1 cellular context compared by ENCODE assay signal in the genomic region with DNA sequence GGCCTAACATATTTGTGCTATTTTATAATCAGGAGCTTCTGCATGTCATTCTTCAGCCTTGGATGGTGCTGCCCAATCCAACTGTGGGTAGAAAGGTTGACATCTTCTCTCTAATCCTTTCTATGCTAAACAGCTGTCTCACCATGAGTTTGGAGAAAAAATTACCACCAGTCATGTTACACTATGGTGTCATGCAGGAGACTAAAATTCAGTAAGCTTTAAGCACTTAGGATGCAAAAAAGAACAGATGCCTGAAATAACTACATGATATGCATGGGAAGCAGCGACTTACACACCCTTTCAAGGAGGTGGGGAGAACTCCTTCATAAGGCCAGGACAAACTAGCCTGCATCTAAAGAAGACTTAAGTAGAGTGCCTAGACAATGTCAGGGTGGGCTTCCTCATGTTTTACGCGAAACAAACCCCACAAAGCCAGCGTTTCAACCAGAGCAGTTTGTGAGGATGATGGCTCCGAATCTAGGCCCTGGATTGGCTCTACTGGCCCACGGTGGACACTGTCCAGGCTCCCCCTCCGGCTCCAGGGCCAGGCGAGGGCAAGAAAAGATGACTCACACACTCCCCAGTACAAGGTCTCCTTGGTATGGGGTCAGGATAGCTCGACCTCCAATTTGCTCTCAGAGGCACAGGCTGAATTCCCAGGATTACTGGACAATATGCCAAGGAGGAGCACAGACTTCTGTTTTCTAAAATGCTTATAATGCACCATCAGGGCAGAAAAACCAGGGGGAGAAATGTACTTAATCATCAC.
TF ChIP-seq lines count a peak whose summit lies in the region.

No MANE protein-coding gene starts in this region.

TF ChIP-seq in HepG2, 621 proteins besides CTCF, POLR2A, EP300 and RAD21:
- TF ChIP-seq MAFG (CRISPR knock-in tag; IDR thresholded peaks at IDR 0.05) (no peak), FOSL2 (CRISPR knock-in tag; IDR thresholded peaks at IDR 0.05) (0 out of 2 replicates have a peak, but pooled peaks have one; percentile 27), SP2 (CRISPR knock-in tag; IDR thresholded peaks at IDR 0.05) (no peak), TRIM22 (IDR thresholded peaks at IDR 0.05) (no peak), KDM3A (CRISPR knock-in tag; IDR thresholded peaks at IDR 0.05; ENCODE audit: low read depth) (no peak), YEATS4 (CRISPR knock-in tag; IDR thresholded peaks at IDR 0.05; ENCODE audit: borderline replicate concordance) (no peak)
- TF ChIP-seq, protein P1, sequence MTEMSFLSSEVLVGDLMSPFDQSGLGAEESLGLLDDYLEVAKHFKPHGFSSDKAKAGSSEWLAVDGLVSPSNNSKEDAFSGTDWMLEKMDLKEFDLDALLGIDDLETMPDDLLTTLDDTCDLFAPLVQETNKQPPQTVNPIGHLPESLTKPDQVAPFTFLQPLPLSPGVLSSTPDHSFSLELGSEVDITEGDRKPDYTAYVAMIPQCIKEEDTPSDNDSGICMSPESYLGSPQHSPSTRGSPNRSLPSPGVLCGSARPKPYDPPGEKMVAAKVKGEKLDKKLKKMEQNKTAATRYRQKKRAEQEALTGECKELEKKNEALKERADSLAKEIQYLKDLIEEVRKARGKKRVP (CRISPR knock-in tag; IDR thresholded peaks at IDR 0.05), result no peak
- TF ChIP-seq, protein P2, sequence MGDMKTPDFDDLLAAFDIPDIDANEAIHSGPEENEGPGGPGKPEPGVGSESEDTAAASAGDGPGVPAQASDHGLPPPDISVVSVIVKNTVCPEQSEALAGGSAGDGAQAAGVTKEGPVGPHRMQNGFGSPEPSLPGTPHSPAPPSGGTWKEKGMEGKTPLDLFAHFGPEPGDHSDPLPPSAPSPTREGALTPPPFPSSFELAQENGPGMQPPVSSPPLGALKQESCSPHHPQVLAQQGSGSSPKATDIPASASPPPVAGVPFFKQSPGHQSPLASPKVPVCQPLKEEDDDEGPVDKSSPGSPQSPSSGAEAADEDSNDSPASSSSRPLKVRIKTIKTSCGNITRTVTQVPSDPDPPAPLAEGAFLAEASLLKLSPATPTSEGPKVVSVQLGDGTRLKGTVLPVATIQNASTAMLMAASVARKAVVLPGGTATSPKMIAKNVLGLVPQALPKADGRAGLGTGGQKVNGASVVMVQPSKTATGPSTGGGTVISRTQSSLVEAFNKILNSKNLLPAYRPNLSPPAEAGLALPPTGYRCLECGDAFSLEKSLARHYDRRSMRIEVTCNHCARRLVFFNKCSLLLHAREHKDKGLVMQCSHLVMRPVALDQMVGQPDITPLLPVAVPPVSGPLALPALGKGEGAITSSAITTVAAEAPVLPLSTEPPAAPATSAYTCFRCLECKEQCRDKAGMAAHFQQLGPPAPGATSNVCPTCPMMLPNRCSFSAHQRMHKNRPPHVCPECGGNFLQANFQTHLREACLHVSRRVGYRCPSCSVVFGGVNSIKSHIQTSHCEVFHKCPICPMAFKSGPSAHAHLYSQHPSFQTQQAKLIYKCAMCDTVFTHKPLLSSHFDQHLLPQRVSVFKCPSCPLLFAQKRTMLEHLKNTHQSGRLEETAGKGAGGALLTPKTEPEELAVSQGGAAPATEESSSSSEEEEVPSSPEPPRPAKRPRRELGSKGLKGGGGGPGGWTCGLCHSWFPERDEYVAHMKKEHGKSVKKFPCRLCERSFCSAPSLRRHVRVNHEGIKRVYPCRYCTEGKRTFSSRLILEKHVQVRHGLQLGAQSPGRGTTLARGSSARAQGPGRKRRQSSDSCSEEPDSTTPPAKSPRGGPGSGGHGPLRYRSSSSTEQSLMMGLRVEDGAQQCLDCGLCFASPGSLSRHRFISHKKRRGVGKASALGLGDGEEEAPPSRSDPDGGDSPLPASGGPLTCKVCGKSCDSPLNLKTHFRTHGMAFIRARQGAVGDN (CRISPR knock-in tag; IDR thresholded peaks at IDR 0.05), result no peak
